Comparison of ENCODE assay signal across 13 cellular contexts in genomic region chr3:5012398-5012797, GRCh38. TPM values are rescaled to one million over a fixed set of nuclear protein-coding genes. Genes with fewer than 3 reads are reported as not detected.
A peak's percentile ranks its signal among the peaks of the same experiment; 100 is the strongest.
DNase-seq lines count a peak whose midpoint lies in the region; ATAC-seq and TF ChIP-seq lines count a peak whose summit lies in the region.
"Had no signal": no experiment of that assay in that cellular context is flagged by ENCODE, and none has a peak within 500 bp of the region (broad histone marks: within the 10 kb centered on the region; RNA-seq: fewer than 3 reads in every experiment).

No MANE protein-coding gene starts in this region.

- H2AFZ ChIP-seq in DND-41 (ENCODE audit: low read depth, low read length), result no peak overlapping the region

- no peak overlapping the region for H3K4me2 ChIP-seq in DND-41 (ENCODE audit: insufficient read depth, low read length)

- no peak for TF ChIP-seq CTCF in DND-41 (IDR thresholded peaks at IDR 0.05; ENCODE audit: borderline replicate concordance, extremely low read depth, low read length, poor library complexity, severe bottlenecking)
- TF ChIP-seq CTCF in activated CD8-positive, alpha-beta T cell treated with anti-CD3 and anti-CD28 coated beads for 36 hours (IDR thresholded peaks at IDR 0.05), result no peak

- H3K4me3 ChIP-seq in DND-41 (ENCODE audit: low read depth in 1 of 2, low read length in 2 of 2) (no peak overlapping the region), mucosa of rectum (ENCODE audit: low read length in 2 of 2) (no peak overlapping the region)
- H3K4me3 ChIP-seq: HAP-1, psoas muscle had no signal

- H3K9ac ChIP-seq in DND-41 (ENCODE audit: low read depth, low read length) (no peak overlapping the region), mucosa of rectum (ENCODE audit: low read depth in 1 of 2, low read length in 2 of 2) (no peak overlapping the region)

- H3K9me3 Mint-ChIP-seq in IgD-negative memory B cell, result no peaks in the 10 kb centered on the region
- H3K9me3 Mint-ChIP-seq in activated CD8-positive, alpha-beta T cell treated with anti-CD3 and anti-CD28 coated beads for 36 hours, result no peaks in the 10 kb centered on the region

- H3K9me3 ChIP-seq in DND-41 (ENCODE audit: insufficient read depth, low read length, severe bottlenecking) (no peaks in the 10 kb centered on the region), mucosa of rectum (ENCODE audit: control insufficient read depth in 2 of 2, low read length in 2 of 2) (no peaks in the 10 kb centered on the region)
- H3K9me3 ChIP-seq: HAP-1, psoas muscle had no signal

- H3K36me3 ChIP-seq in DND-41 (ENCODE audit: insufficient read depth, low read length) (no peaks in the 10 kb centered on the region), mucosa of rectum (ENCODE audit: control insufficient read depth in 2 of 2, insufficient read depth in 2 of 2, low read length in 2 of 2) (no peaks in the 10 kb centered on the region)
- H3K36me3 ChIP-seq: HAP-1 had no signal

- H3K36me3 Mint-ChIP-seq in IgD-negative memory B cell, result peaks cover 3% of the 10 kb centered on the region
- H3K36me3 Mint-ChIP-seq in activated CD8-positive, alpha-beta T cell treated with anti-CD3 and anti-CD28 coated beads for 36 hours (ENCODE audit: low read depth), result no peaks in the 10 kb centered on the region

- H3K4me1 ChIP-seq in DND-41 (ENCODE audit: insufficient read depth, low read length) (peaks cover 32% of the 10 kb centered on the region), mucosa of rectum (ENCODE audit: control insufficient read depth in 2 of 2, insufficient read depth in 2 of 2, low read length in 2 of 2) (peaks cover 37 to 56% of the 10 kb centered on the region in 2 donors)
- H3K4me1 ChIP-seq: HAP-1 had no signal

- no peaks in the 10 kb centered on the region for H4K20me1 ChIP-seq in DND-41 (ENCODE audit: insufficient read depth, low read length)

- DNase-seq in DND-41 (no peak), COLO668 (lab: John Stamatoyannopoulos, UW; ENCODE audit: unreplicated experiment) (no peak), HCEC 1CT (no peak)
- no peak for DNase-seq in activated CD8-positive, alpha-beta T cell treated with anti-CD3 and anti-CD28 coated beads for 36 hours
- DNase-seq: NCI-H2029; psoas muscle; stimulated activated CD4-positive, alpha-beta T cell treated with anti-CD3 and anti-CD28 coated beads, Interleukin-4, amount 100 ng/mL, for 1 hour; substantia nigra had no signal

- intact Hi-C loops in activated CD8-positive, alpha-beta T cell treated with anti-CD3 and anti-CD28 coated beads for 36 hours (cut with micrococcal nuclease), result no loop called here

- H3K27ac ChIP-seq in DND-41 (ENCODE audit: low read length) (no peak overlapping the region), mucosa of rectum (ENCODE audit: low read depth in 2 of 2, low read length in 2 of 2) (peak overlapping the region; percentile 75 to 79)

- CTCF ChIA-PET in activated CD8-positive, alpha-beta T cell treated with anti-CD3 and anti-CD28 coated beads for 36 hours (lab: Charles Lee), result interaction anchor here (0.9 to 2.8 kb wide), 5 partner anchors 10 to 300 kb away, joined by 3 to 18 read pairs (median 5); no protein-coding TSS in a partner anchor

- H3K27me3 ChIP-seq in DND-41 (ENCODE audit: insufficient read depth, low read length, poor library complexity) (no peaks in the 10 kb centered on the region), mucosa of rectum (ENCODE audit: control insufficient read depth in 2 of 2, insufficient read depth in 2 of 2, low read length in 2 of 2) (no peaks in the 10 kb centered on the region)

- H3K4me1 Mint-ChIP-seq in IgD-negative memory B cell, result peaks cover 56 to 73% (median 59%) of the 10 kb centered on the region in 3 donors
- peaks cover 67% of the 10 kb centered on the region for H3K4me1 Mint-ChIP-seq in activated CD8-positive, alpha-beta T cell treated with anti-CD3 and anti-CD28 coated beads for 36 hours (ENCODE audit: low read depth)

- 0 out of 3 replicates have a peak, but pooled peaks have one; percentile 2 for ATAC-seq in DND-41 (ENCODE audit: insufficient read depth, low read depth)
- ATAC-seq in activated CD8-positive, alpha-beta T cell treated with anti-CD3 and anti-CD28 coated beads for 36 hours, result no peak
- ATAC-seq in GM19328 (IDR thresholded peaks at IDR 0.05; ENCODE audit: unreplicated experiment), result no peak
- ATAC-seq in HG02840 (IDR thresholded peaks at IDR 0.05; ENCODE audit: low FRiP score, unreplicated experiment), result no peak

- H3K4me3 Mint-ChIP-seq in IgD-negative memory B cell, result peak overlapping the region; percentile 47 to 87 (median 78)
- no peak overlapping the region for H3K4me3 Mint-ChIP-seq in activated CD8-positive, alpha-beta T cell treated with anti-CD3 and anti-CD28 coated beads for 36 hours

- H3K79me2 ChIP-seq in DND-41 (ENCODE audit: insufficient read depth, low read length), result no peaks in the 10 kb centered on the region

- H3K27me3 Mint-ChIP-seq in IgD-negative memory B cell, result no peaks in the 10 kb centered on the region
- peaks cover 2% of the 10 kb centered on the region for H3K27me3 Mint-ChIP-seq in activated CD8-positive, alpha-beta T cell treated with anti-CD3 and anti-CD28 coated beads for 36 hours

- POLR2A ChIA-PET in activated CD8-positive, alpha-beta T cell treated with anti-CD3 and anti-CD28 coated beads for 36 hours (lab: Charles Lee), result interaction anchor here (0.8 to 6.0 kb wide), 4 partner anchors 9 to 30 kb away, joined by 3 to 81 read pairs (median 12); partner anchors contain the start of gene BHLHE40

- peak overlapping the region; percentile 93 to 99 (median 98) for H3K27ac Mint-ChIP-seq in IgD-negative memory B cell
- H3K27ac Mint-ChIP-seq in activated CD8-positive, alpha-beta T cell treated with anti-CD3 and anti-CD28 coated beads for 36 hours, result peak overlapping the region; percentile 93

RNA-seq across cellular contexts. Expression of gene BHLHE40, which starts 33.2 kb away (rescaled TPM):
- polyA plus RNA-seq in IgD-negative memory B cell, result 11.1 TPM
- 100 to 1,000 TPM; 456 to 470 TPM for total RNA-seq in activated CD8-positive, alpha-beta T cell treated with anti-CD3 and anti-CD28 coated beads for 36 hours
